In genomic region chr14:93041002-93041401, GRCh38 we compare ENCODE assay signal across 13 cellular contexts.
DNase-seq lines count a peak whose midpoint lies in the region; ATAC-seq and TF ChIP-seq lines count a peak whose summit lies in the region.
"Had no signal": no experiment of that assay in that cellular context is flagged by ENCODE, and none has a peak within 500 bp of the region (broad histone marks: within the 10 kb centered on the region; RNA-seq: fewer than 3 reads in every experiment).

No MANE protein-coding gene starts in this region.

- CTCF ChIA-PET in CD8-positive, alpha-beta T cell (lab: Charles Lee), result interaction anchor here (2.2 kb wide), 1 partner anchor 72 kb away, joined by 10 read pairs; no protein-coding TSS in a partner anchor
- CTCF ChIA-PET in RWPE1 (lab: Yijun Ruan, JAX), result no interaction called here

- no peaks in the 10 kb centered on the region for H4K20me1 ChIP-seq in hepatocyte (ENCODE audit: insufficient read depth, poor library complexity, severe bottlenecking)

- H3K4me3 Mint-ChIP-seq in CD8-positive, alpha-beta T cell, result no peak overlapping the region
- H3K4me3 Mint-ChIP-seq: CD4-positive, alpha-beta memory T cell had no signal

- H3K36me3 ChIP-seq in CD8-positive, alpha-beta T cell (ENCODE audit: insufficient read depth, low read length), result no peaks in the 10 kb centered on the region
- H3K36me3 ChIP-seq in esophagus (ENCODE audit: control insufficient read depth in 2 of 2, insufficient read depth in 2 of 2, low read length in 1 of 2), result no peaks in the 10 kb centered on the region
- H3K36me3 ChIP-seq in rectal smooth muscle tissue (ENCODE audit: control insufficient read depth, insufficient read depth, low read length), result no peaks in the 10 kb centered on the region
- H3K36me3 ChIP-seq in hepatocyte (replicated peaks; ENCODE audit: insufficient read depth, low read depth), result no peaks in the 10 kb centered on the region

- no peak for ATAC-seq in CD8-positive, alpha-beta T cell

- H3K9me3 ChIP-seq in CD8-positive, alpha-beta T cell (ENCODE audit: low read length), result no peaks in the 10 kb centered on the region
- no peaks in the 10 kb centered on the region for H3K9me3 ChIP-seq in esophagus (ENCODE audit: control insufficient read depth in 2 of 2, insufficient read depth in 1 of 2, low read depth in 1 of 2, low read length in 1 of 2)
- H3K9me3 ChIP-seq in hepatocyte (ENCODE audit: low read depth), result no peaks in the 10 kb centered on the region

- no peak overlapping the region for H3K4me2 ChIP-seq in hepatocyte

- POLR2A ChIA-PET in CD8-positive, alpha-beta T cell (lab: Charles Lee), result interaction anchor here (1.1 kb wide), 1 partner anchor 23 kb away, joined by 3 read pairs; no protein-coding TSS in a partner anchor
- POLR2A ChIA-PET in RWPE1 (lab: Yijun Ruan, JAX; ENCODE audit: low non-redundant PET), result no interaction called here

- peaks cover 53% of the 10 kb centered on the region for H3K79me2 ChIP-seq in hepatocyte

- DNase-seq in CD8-positive, alpha-beta T cell, result no peak
- DNase-seq in RWPE1 (ENCODE audit: low spot score) (no peak), globus pallidus (ENCODE audit: low spot score) (no peak), hepatocyte (ENCODE audit: low spot score) (no peak), glomerular visceral epithelial cell (ENCODE audit: extremely low spot score) (no peak)
- DNase-seq in stimulated activated CD4-positive, alpha-beta T cell treated with anti-CD3 and anti-CD28 coated beads, Interleukin-15, amount 100 ng/mL, for 24 hours, result no peak
- DNase-seq: activated effector memory CD4-positive, alpha-beta T cell treated with anti-CD3 and anti-CD28 coated beads, Interleukin-2, amount 50 U/mL, for 16 hours; CD4-positive, alpha-beta memory T cell; foreskin melanocyte; NCI-H774 had no signal

- H3K36me3 Mint-ChIP-seq in CD8-positive, alpha-beta T cell, result no peaks in the 10 kb centered on the region

- no peak overlapping the region for H3K9ac ChIP-seq in rectal smooth muscle tissue (ENCODE audit: low read length)

- H3K4me1 Mint-ChIP-seq in CD8-positive, alpha-beta T cell (ENCODE audit: low read depth), result peaks cover 62% of the 10 kb centered on the region

- no peaks in the 10 kb centered on the region for H3K27me3 Mint-ChIP-seq in CD8-positive, alpha-beta T cell (ENCODE audit: low read depth)
- H3K27me3 Mint-ChIP-seq: CD4-positive, alpha-beta memory T cell had no signal

- WGBS in esophagus, 2 donors, result 84 to 89% methylated on average over 5 of the region's 5 CpGs
- WGBS in hepatocyte (ENCODE audit: low lambda C conversion rate, missing lambda C conversion rate), result 78% methylated on average over 5 of the region's 5 CpGs

- H3K27ac Mint-ChIP-seq in CD8-positive, alpha-beta T cell, result peak overlapping the region; percentile 72

- no peaks in the 10 kb centered on the region for H3K9me3 Mint-ChIP-seq in CD8-positive, alpha-beta T cell
- H3K9me3 Mint-ChIP-seq: CD4-positive, alpha-beta memory T cell had no signal

- H3K4me1 ChIP-seq in CD8-positive, alpha-beta T cell (ENCODE audit: insufficient read depth, low read length), result peaks cover 59% of the 10 kb centered on the region
- H3K4me1 ChIP-seq in esophagus (ENCODE audit: control insufficient read depth in 2 of 2, insufficient read depth in 2 of 2, low read length in 1 of 2) (peaks cover 4 to 17% of the 10 kb centered on the region in 2 donors), rectal smooth muscle tissue (ENCODE audit: control insufficient read depth, insufficient read depth, low read length) (peaks cover 29% of the 10 kb centered on the region), hepatocyte (ENCODE audit: insufficient read depth) (peaks cover 69% of the 10 kb centered on the region)

- no peaks in the 10 kb centered on the region for H3K9me2 ChIP-seq in hepatocyte (replicated peaks; ENCODE audit: insufficient read depth)

- TF ChIP-seq CTCF in CD8-positive, alpha-beta T cell (IDR thresholded peaks at IDR 0.05), result no peak
- no peak for TF ChIP-seq CTCF in RWPE1 (conservative IDR thresholded peaks at IDR 0.05; ENCODE audit: low read depth)
- no peak for TF ChIP-seq CTCF in hepatocyte (IDR thresholded peaks at IDR 0.05; ENCODE audit: poor library complexity)

- intact Hi-C loops in CD8-positive, alpha-beta T cell (cut with DNase I, micrococcal nuclease), result no loop called here

- no peak overlapping the region for H3K27ac ChIP-seq in CD8-positive, alpha-beta T cell (ENCODE audit: low read depth, low read length)
- H3K27ac ChIP-seq in RWPE1, result peak overlapping the region; percentile 99
- peak overlapping the region; percentile 65 to 82 for H3K27ac ChIP-seq in esophagus (ENCODE audit: low read depth in 2 of 2, low read length in 1 of 2)
- H3K27ac ChIP-seq in rectal smooth muscle tissue (ENCODE audit: low read depth, low read length), result peak overlapping the region; percentile 62
- no peak overlapping the region for H3K27ac ChIP-seq in hepatocyte
- H3K27ac ChIP-seq: SK-N-MC had no signal

- H2AFZ ChIP-seq in hepatocyte, result no peak overlapping the region

- no peaks in the 10 kb centered on the region for H3K27me3 ChIP-seq in CD8-positive, alpha-beta T cell (ENCODE audit: insufficient read depth, low read length)
- no peaks in the 10 kb centered on the region for H3K27me3 ChIP-seq in esophagus (ENCODE audit: control insufficient read depth in 1 of 2, insufficient read depth in 2 of 2, low read length in 2 of 2)
- H3K27me3 ChIP-seq in rectal smooth muscle tissue (ENCODE audit: control insufficient read depth, insufficient read depth, low read length), result no peaks in the 10 kb centered on the region
- no peaks in the 10 kb centered on the region for H3K27me3 ChIP-seq in hepatocyte

- no peak overlapping the region for H3K4me3 ChIP-seq in CD8-positive, alpha-beta T cell (ENCODE audit: low read depth, low read length)
- H3K4me3 ChIP-seq in esophagus (ENCODE audit: low read depth in 1 of 2, low read length in 2 of 2), result no peak overlapping the region
- H3K4me3 ChIP-seq in rectal smooth muscle tissue (ENCODE audit: low read length), result no peak overlapping the region
- no peak overlapping the region for H3K4me3 ChIP-seq in hepatocyte
- H3K4me3 ChIP-seq: SK-N-MC had no signal

Comparison
In these comparisons a context has a peak if more than half of its experiments do, and no peak if none do; other contexts are left out.
1. H3K27ac ChIP-seq: peak in RWPE1 (single experiment), esophagus (2 of 2) and rectal smooth muscle tissue (single experiment); none in CD8-positive, alpha-beta T cell (single experiment) and hepatocyte (single experiment).